ENCODE assay signal across 17 cellular contexts in genomic region chr3:99681512-99681911, GRCh38. TPM values are rescaled to one million over a fixed set of nuclear protein-coding genes. Genes with fewer than 3 reads are reported as not detected.
DNase-seq lines count a peak whose midpoint lies in the region; ATAC-seq and TF ChIP-seq lines count a peak whose summit lies in the region.
"Had no signal": no experiment of that assay in that cellular context is flagged by ENCODE, and none has a peak within 500 bp of the region (broad histone marks: within the 10 kb centered on the region; RNA-seq: fewer than 3 reads in every experiment).

No MANE protein-coding gene starts in this region.

- H3K36me3 ChIP-seq in adrenal gland (replicated peaks in 1 of 2) (no peaks in the 10 kb centered on the region), gastrocnemius medialis (no peaks in the 10 kb centered on the region)
- H3K36me3 ChIP-seq: BE2C, colonic mucosa had no signal

- no peaks in the 10 kb centered on the region for H3K4me1 ChIP-seq in adrenal gland (replicated peaks in 1 of 2)
- H3K4me1 ChIP-seq in gastrocnemius medialis: no peaks in the 10 kb centered on the region
- H3K4me1 ChIP-seq: BE2C, colonic mucosa had no signal

- no peaks in the 10 kb centered on the region for H3K9me3 ChIP-seq in adrenal gland (replicated peaks in 1 of 3)
- H3K9me3 ChIP-seq in gastrocnemius medialis: no peaks in the 10 kb centered on the region
- H3K9me3 ChIP-seq: BE2C, colonic mucosa had no signal

- H3K4me3 ChIP-seq in adrenal gland (no peak overlapping the region), gastrocnemius medialis (no peak overlapping the region)
- H3K4me3 ChIP-seq: colonic mucosa had no signal

- intact Hi-C loops in adrenal gland (cut with DNase I) (loop anchor here in 1 of 2 donors (10.0 kb wide), 1 partner anchor 177 kb away; no protein-coding TSS in a partner anchor), gastrocnemius medialis (cut with DNase I; ENCODE audit: low total_unique reads) (no loop called here)

- ATAC-seq in GM18870 (IDR thresholded peaks at IDR 0.05; ENCODE audit: unreplicated experiment) (peak; percentile 87), GM21390 (IDR thresholded peaks at IDR 0.05; ENCODE audit: unreplicated experiment) (peak; percentile 80), HG03280 (IDR thresholded peaks at IDR 0.05; ENCODE audit: unreplicated experiment) (peak; percentile 73), gastrocnemius medialis (no peak)
- ATAC-seq: WTC11 had no signal

- DNase-seq in myocyte (ENCODE audit: low read depth) (peak; percentile 72), kidney glomerular epithelial cell (lab: John Stamatoyannopoulos, UW) (no peak), adrenal gland (no peak), gastrocnemius medialis (no peak)
- DNase-seq in activated CD4-positive, CD25-positive, alpha-beta regulatory T cell treated with anti-CD3 and anti-CD28 coated beads, Interleukin-2, amount 50 U/mL, for 72 hours: no peak
- DNase-seq: activated gamma-delta T cell; BE2C; colonic mucosa; mammary epithelial cell; NCI-H1048; NCI-H2107; stimulated activated CD4-positive, alpha-beta T cell treated with anti-CD3 and anti-CD28 coated beads, Interleukin-15, amount 100 ng/mL, for 24 hours had no signal

- H3K27ac ChIP-seq in adrenal gland (no peak overlapping the region), gastrocnemius medialis (no peak overlapping the region)
- H3K27ac ChIP-seq: colonic mucosa had no signal

- in situ Hi-C loops in gastrocnemius medialis (cut with MboI; ENCODE audit: low sequenced_read_pairs in 4 of 4): no loop called here

- WGBS in adrenal gland, 4 donors: 53 to 71% (median 67%) methylated on average over 1 of the region's 1 CpG

- TF ChIP-seq CTCF in adrenal gland (IDR thresholded peaks at IDR 0.05) (no peak), gastrocnemius medialis (IDR thresholded peaks at IDR 0.05 in 4 of 5, conservative IDR thresholded peaks at IDR 0.05 in 1 of 5) (no peak)

- H3K27me3 ChIP-seq in adrenal gland: peaks cover 4% of the 10 kb centered on the region
- H3K27me3 ChIP-seq in gastrocnemius medialis: no peaks in the 10 kb centered on the region
- H3K27me3 ChIP-seq: colonic mucosa had no signal

- TF ChIP-seq POLR2A in adrenal gland (IDR thresholded peaks at IDR 0.05) (no peak), gastrocnemius medialis (IDR thresholded peaks at IDR 0.05) (no peak)

RNA-seq across cellular contexts. Expression of gene COL8A1, which starts 43.1 kb away (rescaled TPM):
- total RNA-seq in myocyte (31.3 and 34.9 TPM in 2 replicates), adrenal gland (10 to 100 TPM; 10.7 to 59.2 (median 18.8) TPM), gastrocnemius medialis (1 to 10 TPM; 2.2 to 8.6 (median 5.1) TPM)
- 190 TPM for polyA plus RNA-seq in myocyte (2012)
- polyA plus RNA-seq in adrenal gland: 10 to 100 TPM in 1 of 3 donors, 1 to 10 TPM in 2; 5.9 to 30.1 (median 7.7) TPM
- polyA plus RNA-seq: IgD-negative memory B cell had no signal

Comparison
In these comparisons a context has a peak if more than half of its experiments do, and no peak if none do; other contexts are left out.
1. ATAC-seq: peak in GM18870 (single experiment), GM21390 (single experiment) and HG03280 (single experiment); none in gastrocnemius medialis (0 of 2).